Comparison of ENCODE assay signal across 8 cellular contexts in genomic region chr6:52552278-52552643, GRCh38. TPM values are rescaled to one million over a fixed set of nuclear protein-coding genes. Genes with fewer than 3 reads are reported as not detected.
DNase-seq lines count a peak whose midpoint lies in the region; ATAC-seq and TF ChIP-seq lines count a peak whose summit lies in the region.

No MANE protein-coding gene starts in this region.

- H3K9me3 ChIP-seq in BLaER1: no peaks in the 10 kb centered on the region

- ATAC-seq in GM19467 (IDR thresholded peaks at IDR 0.05; ENCODE audit: unreplicated experiment) (peak; percentile 95), HG03520 (IDR thresholded peaks at IDR 0.05; ENCODE audit: unreplicated experiment) (peak; percentile 89)

- peak overlapping the region; percentile 65 for H3K4me2 ChIP-seq in BLaER1

- H3K9ac ChIP-seq in BLaER1: no peak overlapping the region
- H3K9ac ChIP-seq in rectal smooth muscle tissue (ENCODE audit: low read length): no peak overlapping the region

- DNase-seq in dorsolateral prefrontal cortex (no peak), amniotic stem cell (lab: John Stamatoyannopoulos, UW) (no peak), caudate nucleus (lab: John Stamatoyannopoulos, UW) (no peak)
- no peak for DNase-seq in activated effector memory CD4-positive, alpha-beta T cell treated with Interleukin-2 at 50 U/mL for 16 hours

- H4K20me1 ChIP-seq in BLaER1: peaks cover 67% of the 10 kb centered on the region

- intact Hi-C loops in dorsolateral prefrontal cortex (cut with DNase I): no loop called here

- H3K4me1 ChIP-seq in BLaER1 (peaks cover 92% of the 10 kb centered on the region), rectal smooth muscle tissue (ENCODE audit: control insufficient read depth, insufficient read depth, low read length) (peaks cover 30% of the 10 kb centered on the region)

- H3K27ac ChIP-seq in BLaER1: peak overlapping the region; percentile 24; the same call in 1 of the 2 replicates
- peak overlapping the region in 24 of 59 donors; percentile 1 to 76 (median 38) for H3K27ac ChIP-seq in dorsolateral prefrontal cortex
- peak overlapping the region; percentile 75 for H3K27ac ChIP-seq in rectal smooth muscle tissue (ENCODE audit: low read depth, low read length)
- no peak overlapping the region for H3K27ac ChIP-seq in caudate nucleus (ENCODE audit: low read depth, low read length)

- H3K36me3 ChIP-seq in BLaER1 (peaks cover 38% of the 10 kb centered on the region), rectal smooth muscle tissue (ENCODE audit: control insufficient read depth, insufficient read depth, low read length) (no peaks in the 10 kb centered on the region)

- H3K4me3 ChIP-seq in BLaER1 (no peak overlapping the region), dorsolateral prefrontal cortex (peak overlapping the region in 38 of 59 donors; percentile 0 to 48 (median 30)), rectal smooth muscle tissue (ENCODE audit: low read length) (peak overlapping the region; percentile 50)

- no peak for TF ChIP-seq CTCF in dorsolateral prefrontal cortex (IDR thresholded peaks at IDR 0.05 in 54 of 56, conservative IDR thresholded peaks at IDR 0.05 in 2 of 56; ENCODE audit: low read depth in 1 of 56, partially characterized antibody in 56 of 56)

- H3K27me3 ChIP-seq in BLaER1: no peaks in the 10 kb centered on the region
- H3K27me3 ChIP-seq in dorsolateral prefrontal cortex: no peaks in the 10 kb centered on the region
- no peaks in the 10 kb centered on the region for H3K27me3 ChIP-seq in rectal smooth muscle tissue (ENCODE audit: control insufficient read depth, insufficient read depth, low read length)

RNA-seq across cellular contexts. Expression of gene TRAM2, which starts 24.6 kb away (rescaled TPM):
- 1 to 10 TPM; 2.9 to 8.9 (median 5.2) TPM for total RNA-seq in dorsolateral prefrontal cortex
